15 cellular contexts compared by ENCODE assay signal in the genomic region with DNA sequence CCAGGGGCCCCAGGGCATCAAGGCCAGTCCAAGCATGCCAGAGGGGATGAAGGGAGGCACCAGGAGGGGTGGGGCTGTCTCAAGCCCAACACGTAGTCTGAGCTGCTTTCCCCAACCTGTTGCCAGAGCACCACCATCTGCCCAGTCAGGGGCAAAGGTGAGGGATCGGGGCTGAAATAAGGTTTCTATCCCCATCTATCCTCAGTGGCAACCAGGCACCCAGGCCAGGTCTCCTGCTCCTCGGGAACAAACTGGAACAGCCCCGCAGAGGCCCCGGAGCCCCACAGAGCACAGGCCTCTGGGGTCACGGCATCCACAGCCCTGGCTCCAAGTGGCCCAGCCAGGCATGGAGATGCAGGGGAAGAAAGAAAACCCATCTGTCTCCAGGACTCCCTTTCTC. TPM values are rescaled to one million over a fixed set of nuclear protein-coding genes. Genes with fewer than 3 reads are reported as not detected.
DNase-seq lines count a peak whose midpoint lies in the region; ATAC-seq and TF ChIP-seq lines count a peak whose summit lies in the region.
"Had no signal": no experiment of that assay in that cellular context is flagged by ENCODE, and none has a peak within 500 bp of the region (broad histone marks: within the 10 kb centered on the region; RNA-seq: fewer than 3 reads in every experiment).

No MANE protein-coding gene starts in this region.

- intact Hi-C loops in Right ventricle myocardium superior (cut with DNase I) = no loop called here
- intact Hi-C loops in right cardiac atrium (cut with DNase I) = no loop called here
- intact Hi-C loops in colonic mucosa (cut with DNase I) = no loop called here
- intact Hi-C loops in esophagus squamous epithelium (cut with DNase I) = no loop called here

- H3K27ac Mint-ChIP-seq in nephron progenitor cell = peak overlapping the region; percentile 77

- H3K27ac ChIP-seq in right cardiac atrium (ENCODE audit: low read length) (no peak overlapping the region), colonic mucosa (no peak overlapping the region), esophagus squamous epithelium (no peak overlapping the region)
- H3K27ac ChIP-seq: PC-9 had no signal

- no peak for TF ChIP-seq POLR2A in esophagus squamous epithelium (IDR thresholded peaks at IDR 0.05)

- no peak for TF ChIP-seq CTCF in colonic mucosa (IDR thresholded peaks at IDR 0.05)
- TF ChIP-seq CTCF in nephron progenitor cell (IDR thresholded peaks at IDR 0.05) = no peak
- TF ChIP-seq CTCF in esophagus squamous epithelium (IDR thresholded peaks at IDR 0.05) = no peak

- H3K4me1 Mint-ChIP-seq in nephron progenitor cell = peaks cover 76% of the 10 kb centered on the region

- WGBS in right cardiac atrium = 80% methylated on average over 6 of the region's 6 CpGs
- WGBS in esophagus squamous epithelium, 2 donors = no CpG with 5 or more reads among the region's 6 CpGs

- H3K9ac ChIP-seq in colonic mucosa (ENCODE audit: low read depth in 2 of 2, low read length in 2 of 2) = no peak overlapping the region

- H3K36me3 Mint-ChIP-seq in nephron progenitor cell (ENCODE audit: low read depth) = no peaks in the 10 kb centered on the region

- H3K9me3 ChIP-seq in right cardiac atrium (ENCODE audit: control insufficient read depth, low read length) = no peaks in the 10 kb centered on the region
- H3K9me3 ChIP-seq in colonic mucosa = no peaks in the 10 kb centered on the region
- H3K9me3 ChIP-seq in esophagus squamous epithelium = no peaks in the 10 kb centered on the region
- H3K9me3 ChIP-seq: HAP-1 had no signal

- DNase-seq in Right ventricle myocardium superior (peak; percentile 29), right cardiac atrium (no peak), colonic mucosa (peak; percentile 20), nephron progenitor cell (no peak), esophagus squamous epithelium (lab: John Stamatoyannopoulos, UW) (no peak)
- DNase-seq: COR-L47, NCI-H2029, NCI-H2227 treated with DMSO at 0.1 percent for 48 hours, NCI-H524 treated with DMSO at 0.1 percent for 48 hours, PC-9 had no signal

- H3K36me3 ChIP-seq in colonic mucosa (no peaks in the 10 kb centered on the region), esophagus squamous epithelium (peaks cover 0 to 39% (median 0%) of the 10 kb centered on the region in 3 donors)
- H3K36me3 ChIP-seq: HAP-1 had no signal

- H3K9me3 Mint-ChIP-seq in nephron progenitor cell = no peaks in the 10 kb centered on the region

- ATAC-seq in Right ventricle myocardium superior (ENCODE audit: poor library complexity) = no peak
- no peak for ATAC-seq in right cardiac atrium
- ATAC-seq in HG03159 (IDR thresholded peaks at IDR 0.05; ENCODE audit: unreplicated experiment) = no peak
- no peak for ATAC-seq in HG03108 (IDR thresholded peaks at IDR 0.05; ENCODE audit: unreplicated experiment)
- no peak for ATAC-seq in GM18873 (IDR thresholded peaks at IDR 0.05; ENCODE audit: low FRiP score, unreplicated experiment)
- ATAC-seq: Right ventricle myocardium inferior had no signal

- no peak overlapping the region for H3K4me3 Mint-ChIP-seq in nephron progenitor cell

- peaks cover 5% of the 10 kb centered on the region for H3K27me3 Mint-ChIP-seq in nephron progenitor cell (ENCODE audit: low read depth, poor library complexity)

- H3K27me3 ChIP-seq in right cardiac atrium (ENCODE audit: control insufficient read depth, insufficient read depth) = no peaks in the 10 kb centered on the region
- no peaks in the 10 kb centered on the region for H3K27me3 ChIP-seq in colonic mucosa
- no peaks in the 10 kb centered on the region for H3K27me3 ChIP-seq in esophagus squamous epithelium

- no peak overlapping the region for H3K4me3 ChIP-seq in right cardiac atrium (ENCODE audit: low read length)
- no peak overlapping the region for H3K4me3 ChIP-seq in colonic mucosa
- no peak overlapping the region for H3K4me3 ChIP-seq in esophagus squamous epithelium
- H3K4me3 ChIP-seq: HAP-1, PC-9 had no signal

- H3K4me1 ChIP-seq in right cardiac atrium (ENCODE audit: control insufficient read depth, insufficient read depth, low read length) = peaks cover 23% of the 10 kb centered on the region
- H3K4me1 ChIP-seq in colonic mucosa = peaks cover 32% of the 10 kb centered on the region
- H3K4me1 ChIP-seq in esophagus squamous epithelium = peaks cover 14 to 62% (median 17%) of the 10 kb centered on the region in 3 donors
- H3K4me1 ChIP-seq: HAP-1 had no signal

RNA-seq across cellular contexts. Expression of gene STARD10, which starts 19.3 kb away (rescaled TPM):
- 117 TPM for total RNA-seq in Right ventricle myocardium superior
- total RNA-seq in right cardiac atrium = 100 to 1,000 TPM in 2 of 4 donors, 10 to 100 TPM in 2; 88.9 to 127 (median 106) TPM
- polyA plus RNA-seq in right cardiac atrium = 228 TPM
- total RNA-seq in colonic mucosa = 100 to 1,000 TPM; 519 to 905 TPM
- total RNA-seq in esophagus squamous epithelium = 10 to 100 TPM; 42.2 to 83.1 (median 49.4) TPM

RNA-seq across cellular contexts. Expression of gene ARAP1, which starts 22.3 kb away (rescaled TPM):
- total RNA-seq in Right ventricle myocardium superior (58.0 TPM), right cardiac atrium (10 to 100 TPM; 51.8 to 62.5 (median 59.5) TPM), colonic mucosa (10 to 100 TPM; 70.4 to 89.8 TPM), esophagus squamous epithelium (100 to 1,000 TPM in 1 of 4 donors, 10 to 100 TPM in 3; 37.8 to 114 (median 70.6) TPM)
- 41.2 TPM for polyA plus RNA-seq in right cardiac atrium

RNA-seq across cellular contexts. Expression of gene ATG16L2, which starts 39.7 kb away (rescaled TPM):
- total RNA-seq in Right ventricle myocardium superior (16.8 TPM), right cardiac atrium (10 to 100 TPM; 11.9 to 23.9 (median 19.1) TPM), colonic mucosa (10 to 100 TPM; 43.5 to 51.3 TPM), esophagus squamous epithelium (10 to 100 TPM; 21.7 to 46.5 (median 26.4) TPM)
- polyA plus RNA-seq in right cardiac atrium = 19.1 TPM

Comparison
In these comparisons a context has a peak if more than half of its experiments do, and no peak if none do; other contexts are left out.
1. DNase-seq: peak in Right ventricle myocardium superior (single experiment) and colonic mucosa (single experiment); none in right cardiac atrium (0 of 3), nephron progenitor cell (single experiment) and esophagus squamous epithelium (single experiment).